ENCODE assay signal across 27 cellular contexts in the genomic region with DNA sequence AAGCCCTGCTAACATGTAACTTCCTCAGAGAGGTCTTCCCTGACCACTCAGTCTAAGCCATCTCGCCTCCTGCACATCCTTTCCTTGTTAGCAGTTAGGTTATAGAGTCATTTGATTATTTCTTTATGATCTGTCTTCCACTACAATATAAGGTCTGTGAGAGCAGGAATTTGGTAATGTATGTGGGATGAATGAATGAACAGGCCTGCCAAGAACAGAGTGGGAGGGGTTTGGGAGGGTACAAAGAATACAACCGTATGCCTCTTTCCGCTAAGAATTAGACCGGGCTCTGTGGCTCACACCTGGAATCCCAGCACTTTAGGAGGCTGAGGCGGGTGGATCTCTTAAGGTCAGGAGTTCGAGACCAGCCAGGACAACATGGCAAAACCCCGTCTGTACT. TPM values are rescaled to one million over a fixed set of nuclear protein-coding genes. Genes with fewer than 3 reads are reported as not detected.
"Had no signal": no experiment of that assay in that cellular context is flagged by ENCODE, and none has a peak within 500 bp of the region (broad histone marks: within the 10 kb centered on the region; RNA-seq: fewer than 3 reads in every experiment).

No MANE protein-coding gene starts in this region.

- H3K4me1 ChIP-seq: SJCRH30 had no signal

- H3K4me1 Mint-ChIP-seq: activated T-helper 17 cell treated with anti-CD3 and anti-CD28 coated beads, Interleukin-2, amount 50 U/mL, for 72 hours had no signal

- H3K9me3 ChIP-seq: MG63, SJCRH30, SK-N-SH had no signal

- DNase-seq: activated CD4-positive, alpha-beta memory T cell treated with anti-CD3 and anti-CD28 coated beads for 36 hours; activated CD4-positive, alpha-beta T cell treated with anti-CD3 and anti-CD28 coated beads, Interleukin-2, amount 10 ng/mL, durations not matched to agents 7 days and 5 days; activated CD4-positive, CD25-positive, alpha-beta regulatory T cell; activated CD8-positive, alpha-beta memory T cell treated with anti-CD3 and anti-CD28 coated beads for 24 hours; activated gamma-delta T cell; activated naive CD4-positive, alpha-beta T cell treated with anti-CD3 and anti-CD28 coated beads for 36 hours; activated T-cell treated with anti-CD3 and anti-CD28 coated beads for 4 hours; activated T-cell treated with anti-CD3 and anti-CD28 coated beads, Interleukin-2, amount 50 U/mL, for 48 hours; brain microvascular endothelial cell; MG63; NCI-H1105 treated with DMSO at 0.1 percent for 48 hours; NCI-H1436 treated with DMSO at 0.1 percent for 48 hours; NCI-H187; NCI-H2081; NCI-H524; OCI-M1; Right ventricle myocardium superior; RPMI8226; SJCRH30; SK-N-SH; SW 1271 had no signal

- H3K36me3 Mint-ChIP-seq: activated CD4-positive, alpha-beta memory T cell treated with anti-CD3 and anti-CD28 coated beads for 36 hours; activated naive CD8-positive, alpha-beta T cell had no signal

- H3K27ac Mint-ChIP-seq: activated CD4-positive, alpha-beta memory T cell treated with anti-CD3 and anti-CD28 coated beads for 36 hours; activated CD4-positive, alpha-beta T cell treated with anti-CD3 and anti-CD28 coated beads, Interleukin-2, amount 10 ng/mL, durations not matched to agents 7 days and 5 days; activated naive CD4-positive, alpha-beta T cell treated with anti-CD3 and anti-CD28 coated beads for 36 hours; activated naive CD8-positive, alpha-beta T cell; activated T-helper 17 cell treated with anti-CD3 and anti-CD28 coated beads, Interleukin-2, amount 50 U/mL, for 72 hours; T-helper 1 cell treated with Interleukin-12 subunit alpha and Interleukin-12 subunit beta and Interleukin-4 antibody, amounts not matched to agents 30 μg/mL and 1 μg/mL, for 36 hours had no signal

- H3K27me3 Mint-ChIP-seq: activated naive CD8-positive, alpha-beta T cell had no signal

- H3K4me3 Mint-ChIP-seq: activated CD4-positive, alpha-beta memory T cell treated with anti-CD3 and anti-CD28 coated beads for 36 hours; activated CD4-positive, alpha-beta T cell treated with anti-CD3 and anti-CD28 coated beads, Interleukin-2, amount 10 ng/mL, durations not matched to agents 7 days and 5 days; activated naive CD4-positive, alpha-beta T cell treated with anti-CD3 and anti-CD28 coated beads for 36 hours; activated naive CD8-positive, alpha-beta T cell; activated T-helper 17 cell treated with anti-CD3 and anti-CD28 coated beads, Interleukin-2, amount 50 U/mL, for 72 hours; T-helper 1 cell treated with Interleukin-12 subunit alpha and Interleukin-12 subunit beta and Interleukin-4 antibody, amounts not matched to agents 30 μg/mL and 1 μg/mL, for 36 hours had no signal

- H3K36me3 ChIP-seq: brain microvascular endothelial cell, cardiac muscle cell, MG63, SJCRH30 had no signal

- H3K9me3 Mint-ChIP-seq: activated CD4-positive, alpha-beta memory T cell treated with anti-CD3 and anti-CD28 coated beads for 36 hours; activated CD4-positive, alpha-beta T cell treated with anti-CD3 and anti-CD28 coated beads, Interleukin-2, amount 10 ng/mL, durations not matched to agents 7 days and 5 days; activated naive CD4-positive, alpha-beta T cell treated with anti-CD3 and anti-CD28 coated beads for 36 hours; activated T-helper 17 cell treated with anti-CD3 and anti-CD28 coated beads, Interleukin-2, amount 50 U/mL, for 72 hours; T-helper 1 cell treated with Interleukin-12 subunit alpha and Interleukin-12 subunit beta and Interleukin-4 antibody, amounts not matched to agents 30 μg/mL and 1 μg/mL, for 36 hours had no signal

- H3K9ac ChIP-seq: KMS-11, SK-N-SH had no signal

- H3K27me3 ChIP-seq: brain microvascular endothelial cell, MG63, SJCRH30 had no signal

- ATAC-seq: activated T-helper 17 cell treated with anti-CD3 and anti-CD28 coated beads, Interleukin-2, amount 50 U/mL, for 72 hours; Panc1 had no signal

- H3K4me2 ChIP-seq: KMS-11, SK-N-SH had no signal

- H3K4me3 ChIP-seq: cardiac muscle cell, MG63, SJCRH30 had no signal

- H3K27ac ChIP-seq: brain microvascular endothelial cell, cardiac muscle cell, KMS-11, SJCRH30 had no signal

RNA-seq across cellular contexts. Expression of a gene that starts 32.9 kb away (rescaled TPM):
- total RNA-seq: activated CD4-positive, alpha-beta memory T cell treated with anti-CD3 and anti-CD28 coated beads for 36 hours; activated T-helper 17 cell treated with anti-CD3 and anti-CD28 coated beads, Interleukin-2, amount 50 U/mL, for 72 hours had no signal
